9 cellular contexts compared by ENCODE assay signal in genomic region chr2:186349508-186349907, GRCh38.
DNase-seq lines count a peak whose midpoint lies in the region; ATAC-seq and TF ChIP-seq lines count a peak whose summit lies in the region.
"Had no signal": no experiment of that assay in that cellular context is flagged by ENCODE, and none has a peak within 500 bp of the region (broad histone marks: within the 10 kb centered on the region; RNA-seq: fewer than 3 reads in every experiment).

No MANE protein-coding gene starts in this region.

- peak; percentile 45 for ATAC-seq in HG02610 (IDR thresholded peaks at IDR 0.05; ENCODE audit: unreplicated experiment)
- ATAC-seq in activated CD4-positive, CD25-positive, alpha-beta regulatory T cell treated with anti-CD3 and anti-CD28 coated beads, Interleukin-2, amount 50 U/mL, for 24 hours = no peak
- no peak for ATAC-seq in activated T-cell treated with anti-CD3 and anti-CD28 coated beads, Interleukin-2, amount 50 U/mL, for 72 hours (replicated peaks in 1 of 2)

- peak; percentile 81 for DNase-seq in ELR (ENCODE audit: low read depth)
- peak; percentile 18 for DNase-seq in NB4 (ENCODE audit: low read depth)
- DNase-seq in foreskin fibroblast = peak; percentile 73 to 91
- no peak for DNase-seq in chondrocyte (ENCODE audit: low spot score)
- no peak for DNase-seq in activated CD4-positive, alpha-beta T cell treated with anti-CD3 and anti-CD28 coated beads for 48 hours
- DNase-seq in activated T-cell treated with anti-CD3 and anti-CD28 coated beads, Interleukin-2, amount 50 U/mL, for 72 hours = no peak

- H3K9me3 Mint-ChIP-seq in chondrocyte (ENCODE audit: low read depth) = peaks cover 6% of the 10 kb centered on the region
- peaks cover 4 to 10% of the 10 kb centered on the region in 2 donors for H3K9me3 Mint-ChIP-seq in activated T-cell treated with anti-CD3 and anti-CD28 coated beads, Interleukin-2, amount 50 U/mL, for 72 hours

- H3K27ac Mint-ChIP-seq in chondrocyte (ENCODE audit: unreplicated experiment) = no peak overlapping the region
- no peak overlapping the region for H3K27ac Mint-ChIP-seq in activated T-cell treated with anti-CD3 and anti-CD28 coated beads, Interleukin-2, amount 50 U/mL, for 72 hours
- H3K27ac Mint-ChIP-seq: dendritic cell treated with granulocyte-macrophage colony-stimulating factor and Interleukin-4, amounts not matched to agents 40 ng/mL and 50 ng/mL, for 4 days had no signal

- peaks cover 5% of the 10 kb centered on the region for H3K36me3 Mint-ChIP-seq in chondrocyte (ENCODE audit: low read depth)
- peaks cover 8 to 10% of the 10 kb centered on the region in 2 donors for H3K36me3 Mint-ChIP-seq in activated T-cell treated with anti-CD3 and anti-CD28 coated beads, Interleukin-2, amount 50 U/mL, for 72 hours (ENCODE audit: insufficient read depth in 2 of 2)

- TF ChIP-seq CTCF in NB4 (IDR thresholded peaks at IDR 0.05; ENCODE audit: low read depth, low read length) = no peak
- no peak for TF ChIP-seq CTCF in foreskin fibroblast (IDR thresholded peaks at IDR 0.05; ENCODE audit: low read depth, low read length)
- no peak for TF ChIP-seq CTCF in chondrocyte (IDR thresholded peaks at IDR 0.05)

- no peak overlapping the region for H3K4me3 Mint-ChIP-seq in chondrocyte (ENCODE audit: unreplicated experiment)
- H3K4me3 Mint-ChIP-seq in activated T-cell treated with anti-CD3 and anti-CD28 coated beads, Interleukin-2, amount 50 U/mL, for 72 hours = no peak overlapping the region
- H3K4me3 Mint-ChIP-seq: dendritic cell treated with granulocyte-macrophage colony-stimulating factor and Interleukin-4, amounts not matched to agents 40 ng/mL and 50 ng/mL, for 4 days had no signal

- peaks cover 19% of the 10 kb centered on the region for H3K4me1 Mint-ChIP-seq in chondrocyte (ENCODE audit: low read depth)
- H3K4me1 Mint-ChIP-seq in activated T-cell treated with anti-CD3 and anti-CD28 coated beads, Interleukin-2, amount 50 U/mL, for 72 hours (ENCODE audit: low read depth) = no peaks in the 10 kb centered on the region

- no peak for TF ChIP-seq POLR2A in NB4 (IDR thresholded peaks at IDR 0.05; ENCODE audit: extremely low read depth, insufficient read length)

- H3K27me3 Mint-ChIP-seq in chondrocyte (ENCODE audit: low read depth) = no peaks in the 10 kb centered on the region
- H3K27me3 Mint-ChIP-seq in activated T-cell treated with anti-CD3 and anti-CD28 coated beads, Interleukin-2, amount 50 U/mL, for 72 hours (ENCODE audit: low read depth) = no peaks in the 10 kb centered on the region
- H3K27me3 Mint-ChIP-seq: dendritic cell treated with granulocyte-macrophage colony-stimulating factor and Interleukin-4, amounts not matched to agents 40 ng/mL and 50 ng/mL, for 4 days had no signal

- H3K4me3 ChIP-seq in NB4 (ENCODE audit: low read depth, low read length) (no peak overlapping the region), foreskin fibroblast (ENCODE audit: low read depth in 1 of 2, low read length in 2 of 2) (no peak overlapping the region)

Comparison
In these comparisons a context has a peak if more than half of its experiments do, and no peak if none do; other contexts are left out.
1. DNase-seq: peak in ELR (single experiment), NB4 (single experiment) and foreskin fibroblast (2 of 2); none in chondrocyte (single experiment), activated CD4-positive, alpha-beta T cell treated with anti-CD3 and anti-CD28 coated beads for 48 hours (single experiment) and activated T-cell treated with anti-CD3 and anti-CD28 coated beads, Interleukin-2, amount 50 U/mL, for 72 hours (0 of 2).